In genomic region chr12:106722854-106723253, GRCh38 we compare ENCODE assay signal across 1 cellular context.
TF ChIP-seq lines count a peak whose summit lies in the region.

No MANE protein-coding gene starts in this region.

TF ChIP-seq in H1, 55 proteins besides CTCF, POLR2A, EP300 and RAD21:
- no peak for TF ChIP-seq RXRA (IDR thresholded peaks at IDR 0.05; ENCODE audit: insufficient read depth, low read depth, low read length)
- no peak for TF ChIP-seq ASH2L (IDR thresholded peaks at IDR 0.05; ENCODE audit: low read length)
TF ChIP-seq in H1: peak in this region for 0.
